Comparison of ENCODE assay signal across 11 cellular contexts in genomic region chr3:72082776-72083477, GRCh38.
DNase-seq lines count a peak whose midpoint lies in the region; ATAC-seq and TF ChIP-seq lines count a peak whose summit lies in the region.
"Had no signal": no experiment of that assay in that cellular context is flagged by ENCODE, and none has a peak within 500 bp of the region (broad histone marks: within the 10 kb centered on the region; RNA-seq: fewer than 3 reads in every experiment).

No MANE protein-coding gene starts in this region.

- peaks cover 81% of the 10 kb centered on the region for H3K4me1 Mint-ChIP-seq in CD14-positive monocyte

- H3K27me3 Mint-ChIP-seq in CD14-positive monocyte (ENCODE audit: low read depth in 3 of 3) = peaks cover 2 to 4% (median 3%) of the 10 kb centered on the region in 3 donors
- H3K27me3 Mint-ChIP-seq: activated naive CD8-positive, alpha-beta T cell treated with anti-CD3 and anti-CD28 coated beads for 36 hours had no signal

- peaks cover 0 to 1% (median 0%) of the 10 kb centered on the region in 7 donors for H3K9me3 Mint-ChIP-seq in CD14-positive monocyte
- H3K9me3 Mint-ChIP-seq: activated naive CD8-positive, alpha-beta T cell treated with anti-CD3 and anti-CD28 coated beads for 36 hours had no signal

- DNase-seq in CD14-positive monocyte (ENCODE audit: low spot score) (no peak), left colon (no peak), DMS153 (lab: John Stamatoyannopoulos, UW) (no peak), AG08396 (ENCODE audit: low spot score) (no peak)
- DNase-seq in stimulated activated naive CD4-positive, alpha-beta T cell treated with Interleukin-2 at 50 U/mL for 16 hours (lab: John Stamatoyannopoulos, UW) = no peak
- DNase-seq in activated CD4-positive, CD25-positive, alpha-beta regulatory T cell (lab: John Stamatoyannopoulos, UW) = no peak
- DNase-seq: activated CD8-positive, alpha-beta T cell treated with anti-CD3 and anti-CD28 coated beads, Interleukin-2, amount 10 ng/mL, durations not matched to agents 7 days and 5 days; activated naive CD8-positive, alpha-beta T cell treated with anti-CD3 and anti-CD28 coated beads for 36 hours; NCI-H1105 treated with DMSO at 0.1 percent for 48 hours had no signal

- TF ChIP-seq CTCF in CD14-positive monocyte (IDR thresholded peaks at IDR 0.05) = no peak

- peak overlapping the region; percentile 33 to 51 for H3K4me3 Mint-ChIP-seq in CD14-positive monocyte
- H3K4me3 Mint-ChIP-seq: activated CD8-positive, alpha-beta T cell treated with anti-CD3 and anti-CD28 coated beads, Interleukin-2, amount 10 ng/mL, durations not matched to agents 7 days and 5 days; activated naive CD8-positive, alpha-beta T cell treated with anti-CD3 and anti-CD28 coated beads for 36 hours had no signal

- H3K27ac Mint-ChIP-seq in CD14-positive monocyte = peak overlapping the region; percentile 95 to 99 (median 99)
- H3K27ac Mint-ChIP-seq: activated CD8-positive, alpha-beta T cell treated with anti-CD3 and anti-CD28 coated beads, Interleukin-2, amount 10 ng/mL, durations not matched to agents 7 days and 5 days; activated naive CD8-positive, alpha-beta T cell treated with anti-CD3 and anti-CD28 coated beads for 36 hours had no signal

- ATAC-seq in GM21515 (IDR thresholded peaks at IDR 0.05; ENCODE audit: unreplicated experiment) = peak; percentile 4
- peak; percentile 2 for ATAC-seq in HG03442 (IDR thresholded peaks at IDR 0.05; ENCODE audit: unreplicated experiment)
- peak; percentile 32 for ATAC-seq in left colon
- ATAC-seq: activated CD8-positive, alpha-beta T cell treated with anti-CD3 and anti-CD28 coated beads, Interleukin-2, amount 10 ng/mL, durations not matched to agents 7 days and 5 days had no signal

- intact Hi-C loops in CD14-positive monocyte (cut with micrococcal nuclease) = loop anchor here (5.0 kb wide), 4 partner anchors 41 to 189 kb away; no protein-coding TSS in a partner anchor
- intact Hi-C loops in left colon (cut with DNase I, micrococcal nuclease) = no loop called here

- peaks cover 27 to 51% of the 10 kb centered on the region in 2 donors for H3K36me3 Mint-ChIP-seq in CD14-positive monocyte
- H3K36me3 Mint-ChIP-seq: activated naive CD8-positive, alpha-beta T cell treated with anti-CD3 and anti-CD28 coated beads for 36 hours had no signal

Comparison
In these comparisons a context has a peak if more than half of its experiments do, and no peak if none do; other contexts are left out.
1. intact Hi-C loops: an anchor here in CD14-positive monocyte (5.0 kb wide); none called in left colon.